ENCODE assay signal across 14 cellular contexts in the genomic region with DNA sequence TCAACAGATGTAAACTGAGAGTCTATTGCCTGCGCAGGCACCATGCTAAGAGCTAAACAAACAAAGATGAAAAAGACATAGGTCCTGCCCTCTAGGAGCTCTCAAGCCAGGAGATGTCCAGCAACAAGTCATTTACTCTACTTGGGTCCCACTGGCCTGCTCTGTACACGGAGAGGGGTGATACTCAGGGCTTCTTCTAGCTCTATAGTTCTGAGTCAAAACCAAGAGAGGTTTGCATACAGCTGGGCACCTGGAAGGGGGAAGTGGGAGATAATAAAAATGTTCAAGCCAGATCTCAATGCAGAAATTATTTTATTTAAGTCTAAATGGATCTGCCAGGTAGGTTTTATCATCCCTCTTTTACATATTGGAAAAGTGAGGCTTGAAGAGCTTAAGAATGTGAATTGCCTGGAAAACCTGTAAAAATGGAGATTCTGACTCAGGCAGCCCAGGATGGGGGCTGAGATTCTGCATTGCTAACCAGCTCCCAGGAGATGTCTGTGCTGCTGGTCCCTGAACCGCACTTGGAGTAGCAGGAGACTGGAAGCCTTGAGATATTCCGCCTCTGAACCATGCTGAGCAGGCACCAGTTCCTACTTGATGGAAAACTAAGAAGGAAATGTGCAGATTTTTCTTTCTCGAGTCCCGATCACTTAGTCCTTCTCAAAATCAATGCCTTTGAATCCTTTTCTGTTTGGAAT.
DNase-seq lines count a peak whose midpoint lies in the region; ATAC-seq and TF ChIP-seq lines count a peak whose summit lies in the region.
"Had no signal": no experiment of that assay in that cellular context is flagged by ENCODE, and none has a peak within 500 bp of the region (broad histone marks: within the 10 kb centered on the region; RNA-seq: fewer than 3 reads in every experiment).

No MANE protein-coding gene starts in this region.

- peak; percentile 62 for ATAC-seq in GM21360 (IDR thresholded peaks at IDR 0.05; ENCODE audit: unreplicated experiment)
- ATAC-seq in HG02885 (IDR thresholded peaks at IDR 0.05; ENCODE audit: poor library complexity, unreplicated experiment): peak; percentile 88
- no peak for ATAC-seq in HG03439 (IDR thresholded peaks at IDR 0.05; ENCODE audit: unreplicated experiment)
- ATAC-seq in GM19455 (IDR thresholded peaks at IDR 0.05; ENCODE audit: unreplicated experiment): no peak
- ATAC-seq: activated T-cell treated with anti-CD3 and anti-CD28 coated beads, Interleukin-2, amount 50 U/mL, for 72 hours; HepG2 had no signal

- no peaks in the 10 kb centered on the region for H3K9me3 ChIP-seq in sigmoid colon
- H3K9me3 ChIP-seq: ascending aorta had no signal

- CTCF ChIA-PET in GM10248 (lab: Yijun Ruan, JAX): interaction anchor here (0.6 to 4.9 kb wide), 12 partner anchors 8 to 210 kb away, joined by 3 to 30 read pairs (median 4); no protein-coding TSS in a partner anchor

- POLR2A ChIA-PET in GM10248 (lab: Yijun Ruan, JAX): no interaction called here

- no peak overlapping the region for H3K4me3 ChIP-seq in sigmoid colon
- H3K4me3 ChIP-seq: ascending aorta had no signal

- TF ChIP-seq EP300 in sigmoid colon (IDR thresholded peaks at IDR 0.05): no peak

- H3K27me3 ChIP-seq in sigmoid colon: no peaks in the 10 kb centered on the region
- H3K27me3 ChIP-seq: ascending aorta had no signal

- H3K27ac ChIP-seq in sigmoid colon: no peak overlapping the region
- H3K27ac ChIP-seq: ascending aorta had no signal

- no peak for TF ChIP-seq POLR2A in sigmoid colon (IDR thresholded peaks at IDR 0.05)

- intact Hi-C loops in sigmoid colon (cut with DNase I): no loop called here

- WGBS in sigmoid colon, 2 donors: 87 to 94% methylated on average over 6 of the region's 6 CpGs

- TF ChIP-seq CTCF in GM10248 (IDR thresholded peaks at IDR 0.05; ENCODE audit: control extremely low read depth, extremely low read depth, low read depth, missing control alignments): no peak
- TF ChIP-seq CTCF in sigmoid colon (IDR thresholded peaks at IDR 0.05): no peak

- DNase-seq in GM10248 (ENCODE audit: extremely low spot score) (peak; percentile 47), NCI-H526 treated with DMSO at 0.1 percent for 48 hours (lab: John Stamatoyannopoulos, UW) (peak; percentile 54), RPMI8226 (no peak), sigmoid colon (no peak)
- DNase-seq: activated T-cell treated with anti-CD3 and anti-CD28 coated beads, Interleukin-2, amount 50 U/mL, for 72 hours; NCI-H187 treated with DMSO at 0.1 percent for 48 hours; stimulated activated CD4-positive, alpha-beta T cell treated with anti-CD3 and anti-CD28 coated beads, Interleukin-2, amount 100 ng/mL, for 24 hours; stimulated activated naive CD4-positive, alpha-beta T cell treated with Interleukin-2 at 50 U/mL for 16 hours had no signal

- H3K4me1 ChIP-seq in sigmoid colon: peaks cover 0 to 85% (median 70%) of the 10 kb centered on the region in 4 donors
- H3K4me1 ChIP-seq: ascending aorta had no signal

- H3K36me3 ChIP-seq in sigmoid colon: no peaks in the 10 kb centered on the region
- H3K36me3 ChIP-seq: ascending aorta had no signal

Comparison
In these comparisons a context has a peak if more than half of its experiments do, and no peak if none do; other contexts are left out.
1. DNase-seq: peak in GM10248 (single experiment) and NCI-H526 treated with DMSO at 0.1 percent for 48 hours (single experiment); none in RPMI8226 (single experiment) and sigmoid colon (single experiment).
2. ATAC-seq: peak in GM21360 (single experiment) and HG02885 (single experiment); none in HG03439 (single experiment) and GM19455 (single experiment).